ENCODE assay signal across 8 cellular contexts in genomic region chr3:87227104-87227834, GRCh38. TPM values are rescaled to one million over a fixed set of nuclear protein-coding genes. Genes with fewer than 3 reads are reported as not detected.
A peak's percentile ranks its signal among the peaks of the same experiment; 100 is the strongest.
DNase-seq lines count a peak whose midpoint lies in the region; ATAC-seq, FAIRE-seq and TF ChIP-seq lines count a peak whose summit lies in the region.

A gene with protein sequence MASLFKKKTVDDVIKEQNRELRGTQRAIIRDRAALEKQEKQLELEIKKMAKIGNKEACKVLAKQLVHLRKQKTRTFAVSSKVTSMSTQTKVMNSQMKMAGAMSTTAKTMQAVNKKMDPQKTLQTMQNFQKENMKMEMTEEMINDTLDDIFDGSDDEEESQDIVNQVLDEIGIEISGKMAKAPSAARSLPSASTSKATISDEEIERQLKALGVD (plus strand): TSS chr3:87227309. CDS start chr3:87227523, 214 bp downstream.

- H3K27ac ChIP-seq in OCI-LY1 (ENCODE audit: low read depth, low read length, poor library complexity, severe bottlenecking) (peak within 1 kb of the TSS; percentile 22), mesodermal cell (ENCODE audit: low read depth, low read length, severe bottlenecking) (peak within 1 kb of the TSS; percentile 77)

- peak within 1 kb of the TSS; percentile 82 for H3K4me2 ChIP-seq in OCI-LY1 (ENCODE audit: low read length)

- peak; percentile 45 for FAIRE-seq in endometrium (lab: Jason Lieb, UNC)

- H3F3A ChIP-seq in OCI-LY1 (ENCODE audit: insufficient read depth, low read length): no peaks in the 10 kb centered on the region

- H2AFZ ChIP-seq in OCI-LY1 (ENCODE audit: low read length): peak within 1 kb of the TSS; percentile 96

- H3K9me2 ChIP-seq in OCI-LY1 (ENCODE audit: low read depth, low read length): no peaks in the 10 kb centered on the region

- no peaks in the 10 kb centered on the region; the same call in 1 of the 2 replicates for H3K27me3 ChIP-seq in OCI-LY1 (ENCODE audit: insufficient read depth, low read length)

- peak within 1 kb of the TSS; percentile 97 for H3K9ac ChIP-seq in OCI-LY1 (ENCODE audit: low read length)

- TF ChIP-seq CTCF in OCI-LY1 (IDR thresholded peaks at IDR 0.05; ENCODE audit: low read length): no peak

- DNase-seq in DMS 273 (lab: John Stamatoyannopoulos, UW; ENCODE audit: unreplicated experiment) (peak; percentile 91), HuH-7 (ENCODE audit: low spot score) (peak; percentile 72)
- DNase-seq in activated CD8-positive, alpha-beta memory T cell treated with anti-CD3 and anti-CD28 coated beads, Interleukin-2, amount 50 U/mL, for 4 hours: peak; percentile 92
- peak; percentile 87 for DNase-seq in stimulated activated CD8-positive, alpha-beta memory T cell treated with anti-CD3 and anti-CD28 coated beads, Interleukin-15, amount 100 ng/mL, for 24 hours (ENCODE audit: low read depth)

- peaks cover 39% of the 10 kb centered on the region for H3K79me2 ChIP-seq in OCI-LY1 (ENCODE audit: insufficient read depth, low read length)

- H4K20me1 ChIP-seq in OCI-LY1 (ENCODE audit: insufficient read depth, low read length): no peaks in the 10 kb centered on the region

- H3K9me3 ChIP-seq in OCI-LY1 (ENCODE audit: low read length): peaks cover 2% of the 10 kb centered on the region; the same call in 1 of the 2 replicates
- no peaks in the 10 kb centered on the region for H3K9me3 ChIP-seq in mesodermal cell (ENCODE audit: control insufficient read depth, low read length)

- H3K4me3 ChIP-seq in OCI-LY1 (ENCODE audit: low read depth, low read length, poor library complexity, severe bottlenecking): peak within 1 kb of the TSS; percentile 98
- H3K4me3 ChIP-seq in mesodermal cell (ENCODE audit: extremely low read depth, insufficient read depth, low read length, poor library complexity, severe bottlenecking): peak within 1 kb of the TSS; percentile 98

- ATAC-seq in GM21526 (IDR thresholded peaks at IDR 0.05; ENCODE audit: low FRiP score, unreplicated experiment): peak; percentile 98

- peaks cover 28% of the 10 kb centered on the region for H3K4me1 ChIP-seq in OCI-LY1 (ENCODE audit: insufficient read depth, low read length, severe bottlenecking)
- H3K4me1 ChIP-seq in mesodermal cell (ENCODE audit: control insufficient read depth, insufficient read depth, low read length, poor library complexity, severe bottlenecking): no peaks in the 10 kb centered on the region

- H3K36me3 ChIP-seq in OCI-LY1 (ENCODE audit: insufficient read depth, low read length) (no peaks in the 10 kb centered on the region), mesodermal cell (ENCODE audit: control insufficient read depth, insufficient read depth, low read length) (peaks cover 4% of the 10 kb centered on the region)

- 0% methylated on average over 42 to 56 of the region's 59 CpGs for WGBS in mesodermal cell (ENCODE audit: insufficient coverage in 2 of 2), 2 experiments

RNA-seq across cellular contexts. Expression of the gene that starts here (rescaled TPM):
- polyA plus RNA-seq in mesodermal cell (2013, experiment 1 of 2): 42.9 TPM
- polyA plus RNA-seq in mesodermal cell (2013, experiment 2 of 2): 47.8 TPM

Comparison
In these comparisons a context has a peak if more than half of its experiments do, and no peak if none do; other contexts are left out.
1. Peak in every context shown above with its lines: DNase-seq, ATAC-seq, H3K4me3 ChIP-seq and H3K27ac ChIP-seq.